In genomic region chr12:80420075-80420474, GRCh38 we compare ENCODE assay signal across 27 cellular contexts. TPM values are rescaled to one million over a fixed set of nuclear protein-coding genes. Genes with fewer than 3 reads are reported as not detected.
"Had no signal": no experiment of that assay in that cellular context is flagged by ENCODE, and none has a peak within 500 bp of the region (broad histone marks: within the 10 kb centered on the region; RNA-seq: fewer than 3 reads in every experiment).

No MANE protein-coding gene starts in this region.

- H3K27ac ChIP-seq: epithelial cell of prostate, foreskin keratinocyte, hepatocyte, lower lobe of right lung, prostate gland, spleen, thyroid gland had no signal

- H3K4me3 Mint-ChIP-seq: activated B cell treated with CpG ODN at 0.5 μM for 24 hours; activated CD4-positive, alpha-beta T cell treated with anti-CD3 and anti-CD28 coated beads for 36 hours; activated naive CD8-positive, alpha-beta T cell treated with anti-CD3 and anti-CD28 coated beads for 36 hours; immature natural killer cell; naive B cell; neural crest cell; T-helper 1 cell treated with Interleukin-12 subunit alpha and Interleukin-12 subunit beta and Interleukin-4 antibody, amounts not matched to agents 30 μg/mL and 1 μg/mL, for 36 hours had no signal

- H3K4me1 Mint-ChIP-seq: activated B cell treated with CpG ODN at 0.5 μM for 24 hours; activated CD4-positive, alpha-beta T cell treated with anti-CD3 and anti-CD28 coated beads for 36 hours; activated naive CD8-positive, alpha-beta T cell treated with anti-CD3 and anti-CD28 coated beads for 36 hours; immature natural killer cell; naive B cell; neural crest cell had no signal

- H3K9me3 ChIP-seq: lower lobe of right lung, mucosa of descending colon, prostate gland, spleen, thyroid gland had no signal

- H3K36me3 Mint-ChIP-seq: activated naive CD8-positive, alpha-beta T cell treated with anti-CD3 and anti-CD28 coated beads for 36 hours; immature natural killer cell; naive B cell had no signal

- H3K9me3 Mint-ChIP-seq: activated B cell treated with CpG ODN at 0.5 μM for 24 hours; activated naive CD8-positive, alpha-beta T cell treated with anti-CD3 and anti-CD28 coated beads for 36 hours; naive B cell; neural crest cell; T-helper 1 cell treated with Interleukin-12 subunit alpha and Interleukin-12 subunit beta and Interleukin-4 antibody, amounts not matched to agents 30 μg/mL and 1 μg/mL, for 36 hours had no signal

- H3K4me2 ChIP-seq: hepatocyte had no signal

- H3K27me3 ChIP-seq: foreskin keratinocyte, hepatocyte, spleen, thyroid gland had no signal

- H3K4me3 ChIP-seq: hepatocyte, lower lobe of right lung, mucosa of descending colon, prostate gland, spleen, thyroid gland had no signal

- FAIRE-seq: bronchial epithelial cell had no signal

- ATAC-seq: activated CD4-positive, alpha-beta T cell treated with anti-CD3 and anti-CD28 coated beads for 36 hours; foreskin keratinocyte; left lobe of liver; mucosa of descending colon had no signal

- H3K4me1 ChIP-seq: foreskin keratinocyte, lower lobe of right lung, prostate gland, spleen, thyroid gland had no signal

- DNase-seq: activated B cell treated with CpG ODN at 0.5 μM for 24 hours; activated CD4-positive, alpha-beta T cell treated with anti-CD3 and anti-CD28 coated beads for 36 hours; activated CD4-positive, alpha-beta T cell treated with anti-CD3 and anti-CD28 coated beads, Interleukin-2, amount 50 U/mL, for 48 hours; activated CD8-positive, alpha-beta memory T cell treated with anti-CD3 and anti-CD28 coated beads, Interleukin-2, amount 50 U/mL, for 48 hours; activated naive CD4-positive, alpha-beta T cell treated with Interleukin-2 at 50 U/mL for 16 hours; activated naive CD8-positive, alpha-beta T cell treated with anti-CD3 and anti-CD28 coated beads for 36 hours; activated T-cell treated with anti-CD3 and anti-CD28 coated beads, Interleukin-2, amount 50 U/mL, for 48 hours; cerebellar nuclear complex; cortex of kidney; foreskin keratinocyte; immature natural killer cell; lower lobe of right lung; mucosa of descending colon; naive B cell; spleen; stimulated activated CD4-positive, alpha-beta T cell treated with anti-CD3 and anti-CD28 coated beads, Interleukin-4, amount 100 ng/mL, for 1 hour; stimulated activated naive CD4-positive, alpha-beta T cell treated with Interleukin-2 at 50 U/mL for 16 hours; T1000; thyroid gland had no signal

- H3K27ac Mint-ChIP-seq: activated B cell treated with CpG ODN at 0.5 μM for 24 hours; activated CD4-positive, alpha-beta T cell treated with anti-CD3 and anti-CD28 coated beads for 36 hours; activated naive CD8-positive, alpha-beta T cell treated with anti-CD3 and anti-CD28 coated beads for 36 hours; immature natural killer cell; naive B cell; T-helper 1 cell treated with Interleukin-12 subunit alpha and Interleukin-12 subunit beta and Interleukin-4 antibody, amounts not matched to agents 30 μg/mL and 1 μg/mL, for 36 hours had no signal

- H3K27me3 Mint-ChIP-seq: activated B cell treated with CpG ODN at 0.5 μM for 24 hours; activated CD4-positive, alpha-beta T cell treated with anti-CD3 and anti-CD28 coated beads for 36 hours; activated naive CD8-positive, alpha-beta T cell treated with anti-CD3 and anti-CD28 coated beads for 36 hours had no signal

RNA-seq across cellular contexts. Expression of gene PTPRQ, which starts 24.0 kb away (rescaled TPM):
- total RNA-seq: activated B cell treated with CpG ODN at 0.5 μM for 24 hours; activated CD4-positive, alpha-beta T cell treated with anti-CD3 and anti-CD28 coated beads for 36 hours; activated CD8-positive, alpha-beta memory T cell treated with anti-CD3 and anti-CD28 coated beads for 36 hours; activated naive CD8-positive, alpha-beta T cell treated with anti-CD3 and anti-CD28 coated beads for 36 hours; bronchial epithelial cell; foreskin keratinocyte; neural crest cell had no signal
- polyA plus RNA-seq: foreskin keratinocyte, hepatocyte, immature natural killer cell had no signal
